2 cellular contexts compared by ENCODE assay signal in the genomic region with DNA sequence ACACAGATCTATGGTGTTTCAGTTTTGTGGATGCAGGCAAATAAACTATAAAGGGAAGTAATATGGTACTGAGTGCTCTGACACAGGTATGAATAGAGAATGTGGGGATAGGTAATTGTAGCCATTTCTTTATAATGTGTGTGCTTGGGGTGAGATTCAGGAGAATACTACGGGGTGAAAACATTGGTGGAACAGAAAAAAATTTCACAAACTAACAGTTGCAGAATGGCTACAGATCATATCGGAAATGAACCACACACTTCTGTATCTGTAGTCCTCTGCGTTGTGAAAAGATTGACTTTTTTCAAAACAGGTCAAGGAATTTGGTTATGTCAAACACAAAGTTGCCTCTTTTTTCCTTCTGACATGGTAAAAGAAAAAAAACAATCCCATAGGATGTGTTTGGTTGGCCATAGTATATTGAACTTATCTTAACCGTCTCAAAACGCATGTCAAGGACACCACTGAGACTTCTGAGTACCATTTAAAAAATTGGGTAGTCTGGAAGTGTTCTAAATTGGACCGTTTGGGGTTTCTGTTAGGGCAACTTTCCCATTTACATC.
TF ChIP-seq lines count a peak whose summit lies in the region.

No MANE protein-coding gene starts in this region.

TF ChIP-seq in HCT116, 20 proteins besides CTCF, POLR2A, EP300 and RAD21:
- no peak for TF ChIP-seq YY1 (IDR thresholded peaks at IDR 0.05; ENCODE audit: extremely low read depth, insufficient replicate concordance, low read depth, low read length)
- no peak for TF ChIP-seq ATF3 (IDR thresholded peaks at IDR 0.05)
- no peak for TF ChIP-seq FOSL1 (IDR thresholded peaks at IDR 0.05; ENCODE audit: low read depth)
- no peak for TF ChIP-seq ZNF274 (IDR thresholded peaks at IDR 0.05; ENCODE audit: low read depth, low read length)
- TF ChIP-seq CEBPB (IDR thresholded peaks at IDR 0.05; ENCODE audit: low read depth): no peak
- TF ChIP-seq SIN3A (IDR thresholded peaks at IDR 0.05; ENCODE audit: low read depth): no peak
- TF ChIP-seq EZH2phosphoT487 (IDR thresholded peaks at IDR 0.05; ENCODE audit: borderline replicate concordance): no peak
- TF ChIP-seq ZBTB33 (IDR thresholded peaks at IDR 0.05; ENCODE audit: extremely low read depth, insufficient replicate concordance, low read length): no peak
- no peak for TF ChIP-seq MAX (IDR thresholded peaks at IDR 0.05)
- no peak for TF ChIP-seq ZFX (IDR thresholded peaks at IDR 0.05)
- TF ChIP-seq SRF (IDR thresholded peaks at IDR 0.05; ENCODE audit: low read depth): no peak
- no peak for TF ChIP-seq TCF7L2 (IDR thresholded peaks at IDR 0.05; ENCODE audit: borderline replicate concordance, extremely low read depth, insufficient read depth, insufficient read length)
- TF ChIP-seq ELF1 (IDR thresholded peaks at IDR 0.05; ENCODE audit: borderline replicate concordance, low read depth): no peak
- no peak for TF ChIP-seq JUND (IDR thresholded peaks at IDR 0.05)
- no peak for TF ChIP-seq REST (IDR thresholded peaks at IDR 0.05; ENCODE audit: low read depth)
- no peak for TF ChIP-seq POLR2AphosphoS5 (IDR thresholded peaks at IDR 0.05; ENCODE audit: low read depth, low read length)
- no peak for TF ChIP-seq EGR1 (IDR thresholded peaks at IDR 0.05; ENCODE audit: low read depth)
- no peak for TF ChIP-seq SP1 (IDR thresholded peaks at IDR 0.05; ENCODE audit: low read depth)
- TF ChIP-seq CBX3 (IDR thresholded peaks at IDR 0.05; ENCODE audit: low read depth): no peak
- TF ChIP-seq EZH2 (IDR thresholded peaks at IDR 0.05): no peak
TF ChIP-seq in HCT116: peak in this region for 0.

TF ChIP-seq in GM12878, 131 proteins besides CTCF, POLR2A, EP300 and RAD21:
- TF ChIP-seq NFYA (IDR thresholded peaks at IDR 0.05; ENCODE audit: borderline replicate concordance, low read depth, low read length) (no peak), GABPA (IDR thresholded peaks at IDR 0.05; ENCODE audit: low read depth) (no peak), BRCA1 (IDR thresholded peaks at IDR 0.05; ENCODE audit: low read depth, low read length) (no peak), TARDBP (IDR thresholded peaks at IDR 0.05; ENCODE audit: borderline replicate concordance) (no peak), LARP7 (IDR thresholded peaks at IDR 0.05) (no peak), YBX1 (IDR thresholded peaks at IDR 0.05) (no peak), ZSCAN29 (IDR thresholded peaks at IDR 0.05) (no peak), HCFC1 (IDR thresholded peaks at IDR 0.05; ENCODE audit: low read length) (no peak), EZH2 (IDR thresholded peaks at IDR 0.05; ENCODE audit: borderline replicate concordance, control insufficient read depth, low read depth, low read length) (no peak), CEBPZ (IDR thresholded peaks at IDR 0.05; ENCODE audit: low read depth, low read length) (no peak), MEF2B (IDR thresholded peaks at IDR 0.05; ENCODE audit: partially characterized antibody, poor library complexity, severe bottlenecking) (no peak), NR2F1 (conservative IDR thresholded peaks at IDR 0.05) (no peak)
